Comparison of ENCODE assay signal across 8 cellular contexts in the genomic region with DNA sequence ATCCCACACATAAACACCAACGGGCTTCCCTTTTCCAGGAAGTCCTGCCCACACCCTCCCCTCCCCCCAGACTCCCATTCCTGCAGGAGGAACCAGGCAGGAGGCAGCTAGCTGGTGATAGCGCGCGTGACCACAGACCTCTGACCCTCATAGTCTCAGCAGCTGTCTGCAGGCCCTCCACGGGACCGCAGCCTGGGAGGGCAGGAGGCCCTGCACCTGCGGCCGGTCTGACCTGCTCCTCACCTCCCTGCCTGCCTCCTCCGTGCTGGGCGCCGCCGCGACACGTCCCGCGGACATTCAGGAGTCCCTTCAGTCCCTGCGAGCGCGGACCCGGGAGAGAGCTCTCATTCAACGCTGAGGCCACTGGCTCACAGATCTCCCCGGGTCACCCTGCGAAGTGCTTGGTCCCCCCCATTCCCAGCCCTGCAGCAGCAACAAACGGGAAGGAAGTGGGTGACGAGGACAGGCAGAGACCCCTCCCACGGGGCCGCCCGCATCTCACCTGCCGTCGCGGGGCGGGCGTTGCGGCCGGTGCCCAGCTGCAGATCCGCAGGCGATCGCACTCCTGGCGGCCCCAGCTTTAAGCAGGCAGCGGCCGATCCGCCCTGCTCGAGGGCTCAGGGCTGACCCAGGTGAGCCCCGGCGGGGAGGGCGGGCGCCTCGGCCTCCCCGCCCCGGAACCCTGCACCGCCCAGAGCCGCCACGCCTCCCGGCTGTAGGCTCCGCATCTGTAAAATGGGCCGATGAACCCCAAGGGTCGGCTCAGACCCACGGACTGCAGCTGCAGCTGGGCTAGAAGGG. TPM values are rescaled to one million over a fixed set of nuclear protein-coding genes. Genes with fewer than 3 reads are reported as not detected.
DNase-seq lines count a peak whose midpoint lies in the region; ATAC-seq and TF ChIP-seq lines count a peak whose summit lies in the region.

No MANE protein-coding gene starts in this region.

- no peaks in the 10 kb centered on the region for H3K36me3 ChIP-seq in GM23248 (ENCODE audit: low read depth)
- no peaks in the 10 kb centered on the region for H3K36me3 ChIP-seq in trophoblast cell (ENCODE audit: control insufficient read depth in 1 of 2, insufficient read depth in 2 of 2, low read length in 2 of 2)
- no peaks in the 10 kb centered on the region for H3K36me3 ChIP-seq in A673 (ENCODE audit: insufficient read depth, low read length, poor library complexity, severe bottlenecking)

- H3K79me2 ChIP-seq in GM23248 (ENCODE audit: insufficient read depth) (no peaks in the 10 kb centered on the region), trophoblast cell (ENCODE audit: control insufficient read depth, insufficient read depth, low read length, poor library complexity) (no peaks in the 10 kb centered on the region)

- H2BK120ac ChIP-seq in trophoblast cell (ENCODE audit: insufficient read depth, low read length, poor library complexity) = no peak overlapping the region

- peak overlapping the region; percentile 18; the same call in 1 of the 2 replicates for H3K4me3 ChIP-seq in GM23248
- peak overlapping the region; percentile 9 for H3K4me3 ChIP-seq in trophoblast cell (ENCODE audit: low read depth, low read length)
- H3K4me3 ChIP-seq in A673 (ENCODE audit: low read depth, low read length, poor library complexity, severe bottlenecking) = no peak overlapping the region

- H4K12ac ChIP-seq in trophoblast cell (ENCODE audit: low read depth, low read length) = no peak overlapping the region

- H3K4me1 ChIP-seq in GM23248 (ENCODE audit: insufficient read depth) (peaks cover 8% of the 10 kb centered on the region; the same call in 1 of the 2 replicates), foreskin keratinocyte (peaks cover 3% of the 10 kb centered on the region), trophoblast cell (ENCODE audit: control insufficient read depth in 1 of 2, insufficient read depth in 2 of 2, low read length in 2 of 2) (no peaks in the 10 kb centered on the region), A673 (ENCODE audit: insufficient read depth, low read length, poor library complexity, severe bottlenecking) (peaks cover 9% of the 10 kb centered on the region)

- 14 to 18% methylated on average over 44 to 55 of the region's 58 CpGs for WGBS in GM23248 (ENCODE audit: low coverage in 1 of 2, low lambda C conversion rate in 2 of 2, missing lambda C conversion rate in 2 of 2), 2 experiments
- WGBS in trophoblast cell (ENCODE audit: extremely low coverage, insufficient coverage, insufficient read length) = no CpG with 5 or more reads among the region's 58 CpGs

- H3K27ac Mint-ChIP-seq in activated CD4-positive, alpha-beta memory T cell treated with anti-CD3 and anti-CD28 coated beads, Interleukin-2, amount 10 ng/mL, durations not matched to agents 7 days and 5 days = no peak overlapping the region

- H3K79me1 ChIP-seq in trophoblast cell (ENCODE audit: low read length) = no peaks in the 10 kb centered on the region

- no peak overlapping the region for H3K18ac ChIP-seq in trophoblast cell (ENCODE audit: low read length)

- H3K36me3 Mint-ChIP-seq in activated CD4-positive, alpha-beta memory T cell treated with anti-CD3 and anti-CD28 coated beads, Interleukin-2, amount 10 ng/mL, durations not matched to agents 7 days and 5 days (ENCODE audit: low read depth) = no peaks in the 10 kb centered on the region

- no peak overlapping the region for H2BK5ac ChIP-seq in trophoblast cell (ENCODE audit: low read depth, low read length, poor library complexity)

- H4K20me1 ChIP-seq in GM23248 (ENCODE audit: insufficient read depth) = no peaks in the 10 kb centered on the region

- no peak overlapping the region for H2BK12ac ChIP-seq in trophoblast cell (ENCODE audit: low read length)

- H3K23ac ChIP-seq in trophoblast cell (ENCODE audit: low read length) = no peak overlapping the region

- H4K8ac ChIP-seq in trophoblast cell (ENCODE audit: low read depth, low read length) = no peak overlapping the region

- H2AFZ ChIP-seq in GM23248 (peak overlapping the region; percentile 58), trophoblast cell (ENCODE audit: insufficient read depth, low read length, poor library complexity) (no peak overlapping the region)

- H3K9me2 ChIP-seq in GM23248 (ENCODE audit: insufficient read depth) = no peaks in the 10 kb centered on the region

- no peaks in the 10 kb centered on the region for H3K9me3 ChIP-seq in GM23248 (ENCODE audit: low read depth)
- H3K9me3 ChIP-seq in trophoblast cell (ENCODE audit: insufficient read depth, low read depth, low read length) = peaks cover 13% of the 10 kb centered on the region
- H3K9me3 ChIP-seq in A673 (ENCODE audit: low read depth, low read length, poor library complexity, severe bottlenecking) = no peaks in the 10 kb centered on the region

- TF ChIP-seq CTCF in foreskin keratinocyte (conservative IDR thresholded peaks at IDR 0.05) = no peak
- TF ChIP-seq CTCF in A673 (conservative IDR thresholded peaks at IDR 0.05; ENCODE audit: low read depth, low read length) = no peak

- H2AK5ac ChIP-seq in trophoblast cell (ENCODE audit: low read length) = no peak overlapping the region

- CTCF ChIA-PET in activated CD4-positive, alpha-beta memory T cell treated with anti-CD3 and anti-CD28 coated beads, Interleukin-2, amount 10 ng/mL, durations not matched to agents 7 days and 5 days (lab: Charles Lee) = interaction anchor here (1.0 to 2.6 kb wide), 3 partner anchors 15 to 96 kb away, joined by 3 to 11 read pairs (median 4); no protein-coding TSS in a partner anchor
- CTCF ChIA-PET in A673 (lab: Charles Lee) = interaction anchor here (0.6 kb wide), 1 partner anchor 1038 kb away, joined by 5 read pairs; no protein-coding TSS in a partner anchor

- H3K4me2 ChIP-seq in GM23248 (ENCODE audit: unreplicated experiment) = peak overlapping the region; percentile 35
- peak overlapping the region; percentile 7 for H3K4me2 ChIP-seq in trophoblast cell (ENCODE audit: low read length)

- in situ Hi-C loops in GM23248 (cut with MboI) = no loop called here

- intact Hi-C loops in A673 (cut with micrococcal nuclease; ENCODE audit: unreplicated experiment) = no loop called here

- H3K4ac ChIP-seq in trophoblast cell (ENCODE audit: low read depth, low read length) = no peak overlapping the region

- no peaks in the 10 kb centered on the region for H3K9me3 Mint-ChIP-seq in activated CD4-positive, alpha-beta memory T cell treated with anti-CD3 and anti-CD28 coated beads, Interleukin-2, amount 10 ng/mL, durations not matched to agents 7 days and 5 days

- no peak for DNase-seq in GM23248
- DNase-seq in activated CD4-positive, alpha-beta memory T cell treated with anti-CD3 and anti-CD28 coated beads, Interleukin-2, amount 10 ng/mL, durations not matched to agents 7 days and 5 days = peak; percentile 47
- DNase-seq in foreskin keratinocyte = no peak
- peak in 1 of 2 donors; percentile 48 for DNase-seq in trophoblast cell
- no peak for DNase-seq in DMS79 treated with DMSO at 0.1 percent for 48 hours (lab: John Stamatoyannopoulos, UW)
- no peak for DNase-seq in amniotic stem cell (lab: John Stamatoyannopoulos, UW)
- no peak for DNase-seq in A673 (ENCODE audit: low spot score)

- H3F3A ChIP-seq in GM23248 (ENCODE audit: insufficient read depth) = no peaks in the 10 kb centered on the region

- POLR2A ChIA-PET in activated CD4-positive, alpha-beta memory T cell treated with anti-CD3 and anti-CD28 coated beads, Interleukin-2, amount 10 ng/mL, durations not matched to agents 7 days and 5 days (lab: Charles Lee) = interaction anchor here (0.9 to 1.2 kb wide), 3 partner anchors 10 to 50 kb away, joined by 3 to 5 read pairs (median 3); a partner anchor contains a TSS
- POLR2A ChIA-PET in A673 (lab: Charles Lee; ENCODE audit: low non-redundant PET) = no interaction called here

- BruUV-seq in A673 (replicated peaks; lab: Mats Ljungman, UMichigan) = no TSS peak

- H3K27ac ChIP-seq in GM23248 (no peak overlapping the region), foreskin keratinocyte (no peak overlapping the region), trophoblast cell (ENCODE audit: low read depth, low read length) (no peak overlapping the region), A673 (ENCODE audit: low read depth, low read length, poor library complexity, severe bottlenecking) (no peak overlapping the region)

- no peaks in the 10 kb centered on the region for H3K27me3 Mint-ChIP-seq in activated CD4-positive, alpha-beta memory T cell treated with anti-CD3 and anti-CD28 coated beads, Interleukin-2, amount 10 ng/mL, durations not matched to agents 7 days and 5 days

- peaks cover 31% of the 10 kb centered on the region for H3K4me1 Mint-ChIP-seq in activated CD4-positive, alpha-beta memory T cell treated with anti-CD3 and anti-CD28 coated beads, Interleukin-2, amount 10 ng/mL, durations not matched to agents 7 days and 5 days

- ATAC-seq in foreskin keratinocyte (peak; percentile 25), HG03571 (IDR thresholded peaks at IDR 0.05; ENCODE audit: unreplicated experiment) (no peak)

- H3K27me3 ChIP-seq in GM23248 (replicated peaks; ENCODE audit: insufficient read depth) (no peaks in the 10 kb centered on the region), foreskin keratinocyte (no peaks in the 10 kb centered on the region), trophoblast cell (ENCODE audit: insufficient read depth, low read length) (peaks cover 8% of the 10 kb centered on the region), A673 (replicated peaks; ENCODE audit: insufficient read depth, low read depth, low read length, poor library complexity) (no peaks in the 10 kb centered on the region)

- no peak overlapping the region for H3K14ac ChIP-seq in trophoblast cell (ENCODE audit: low read length)

- H3K4me3 Mint-ChIP-seq in activated CD4-positive, alpha-beta memory T cell treated with anti-CD3 and anti-CD28 coated beads, Interleukin-2, amount 10 ng/mL, durations not matched to agents 7 days and 5 days = peak overlapping the region; percentile 67

- no peak overlapping the region for H4K91ac ChIP-seq in trophoblast cell (ENCODE audit: low read depth, low read length)

- H3K9ac ChIP-seq in GM23248 (no peak overlapping the region), trophoblast cell (ENCODE audit: low read length) (no peak overlapping the region)

RNA-seq across cellular contexts. Expression of a gene that starts 1.1 kb away (rescaled TPM):
- total RNA-seq in GM23248 (2014; rRNA removed; shearing (Covaris generic)) = 0.11 TPM in 1 of 2 replicates, not detected in the other
- polyA plus RNA-seq in GM23248 (2016; fragmentation: Nextera tagmentation; extraction: Ambion mirVana) = 0.26 TPM in 1 of 2 replicates, not detected in the other
- total RNA-seq in activated CD4-positive, alpha-beta memory T cell treated with anti-CD3 and anti-CD28 coated beads, Interleukin-2, amount 10 ng/mL, durations not matched to agents 7 days and 5 days = 10 to 100 TPM; 21.3 to 21.4 TPM
- total RNA-seq in foreskin keratinocyte = 13.2 and 14.5 TPM in 2 replicates
- 15.0 and 17.4 TPM in 2 replicates for polyA plus RNA-seq in foreskin keratinocyte
- polyA plus RNA-seq in trophoblast cell (2013) = 0.66 and 0.76 TPM in 2 replicates
- total RNA-seq in A673 (2021) = not detected in 2 replicates

RNA-seq across cellular contexts. Expression of a gene that starts 18.7 kb away (rescaled TPM):
- 13.3 and 13.8 TPM in 2 replicates for total RNA-seq in GM23248 (2014; rRNA removed; shearing (Covaris generic))
- polyA plus RNA-seq in GM23248 (2016; fragmentation: Nextera tagmentation; extraction: Ambion mirVana) (7.2 and 7.7 TPM in 2 replicates), foreskin keratinocyte (3.2 and 3.5 TPM in 2 replicates)
- total RNA-seq in activated CD4-positive, alpha-beta memory T cell treated with anti-CD3 and anti-CD28 coated beads, Interleukin-2, amount 10 ng/mL, durations not matched to agents 7 days and 5 days = 1 to 10 TPM; 6.1 to 6.7 TPM
- total RNA-seq in foreskin keratinocyte (8.0 and 9.3 TPM in 2 replicates), A673 (2021) (13.9 and 14.0 TPM in 2 replicates)
- 9.9 and 10.1 TPM in 2 replicates for polyA plus RNA-seq in trophoblast cell (2013)

RNA-seq across cellular contexts. Expression of a gene that starts 19.5 kb away (rescaled TPM):
- 32.4 and 50.6 TPM in 2 replicates for total RNA-seq in GM23248 (2014; rRNA removed; shearing (Covaris generic))
- 71.8 and 72.6 TPM in 2 replicates for polyA plus RNA-seq in GM23248 (2016; fragmentation: Nextera tagmentation; extraction: Ambion mirVana)
- total RNA-seq in activated CD4-positive, alpha-beta memory T cell treated with anti-CD3 and anti-CD28 coated beads, Interleukin-2, amount 10 ng/mL, durations not matched to agents 7 days and 5 days = 10 to 100 TPM; 49.7 to 50.2 TPM
- total RNA-seq in foreskin keratinocyte = 79.1 and 83.8 TPM in 2 replicates
- 115 and 118 TPM in 2 replicates for polyA plus RNA-seq in foreskin keratinocyte
- polyA plus RNA-seq in trophoblast cell (2013) = 68.7 and 69.1 TPM in 2 replicates
- 83.5 and 97.9 TPM in 2 replicates for total RNA-seq in A673 (2021)

RNA-seq across cellular contexts. Expression of a gene that starts 39.9 kb away (rescaled TPM):
- 44.5 and 47.4 TPM in 2 replicates for total RNA-seq in GM23248 (2014; rRNA removed; shearing (Covaris generic))
- polyA plus RNA-seq in GM23248 (2016; fragmentation: Nextera tagmentation; extraction: Ambion mirVana) = 27.1 and 30.0 TPM in 2 replicates
- not detected for total RNA-seq in activated CD4-positive, alpha-beta memory T cell treated with anti-CD3 and anti-CD28 coated beads, Interleukin-2, amount 10 ng/mL, durations not matched to agents 7 days and 5 days
- total RNA-seq in foreskin keratinocyte = not detected in 2 replicates
- 0.03 TPM in 1 of 2 replicates, not detected in the other for polyA plus RNA-seq in foreskin keratinocyte
- 139 and 140 TPM in 2 replicates for polyA plus RNA-seq in trophoblast cell (2013)
- 0.60 TPM in 1 of 2 replicates, not detected in the other for total RNA-seq in A673 (2021)

RNA-seq across cellular contexts. Expression of a gene that starts 49.6 kb away (rescaled TPM):
- 28.0 and 35.2 TPM in 2 replicates for total RNA-seq in GM23248 (2014; rRNA removed; shearing (Covaris generic))
- 17.1 and 20.5 TPM in 2 replicates for polyA plus RNA-seq in GM23248 (2016; fragmentation: Nextera tagmentation; extraction: Ambion mirVana)
- 10 to 100 TPM; 24.8 to 26.8 TPM for total RNA-seq in activated CD4-positive, alpha-beta memory T cell treated with anti-CD3 and anti-CD28 coated beads, Interleukin-2, amount 10 ng/mL, durations not matched to agents 7 days and 5 days
- 28.6 and 29.9 TPM in 2 replicates for total RNA-seq in foreskin keratinocyte
- 37.0 and 40.6 TPM in 2 replicates for polyA plus RNA-seq in foreskin keratinocyte
- 20.3 and 22.0 TPM in 2 replicates for polyA plus RNA-seq in trophoblast cell (2013)
- total RNA-seq in A673 (2021) = 64.7 and 74.8 TPM in 2 replicates
